ENCODE assay signal across 14 cellular contexts in the genomic region with DNA sequence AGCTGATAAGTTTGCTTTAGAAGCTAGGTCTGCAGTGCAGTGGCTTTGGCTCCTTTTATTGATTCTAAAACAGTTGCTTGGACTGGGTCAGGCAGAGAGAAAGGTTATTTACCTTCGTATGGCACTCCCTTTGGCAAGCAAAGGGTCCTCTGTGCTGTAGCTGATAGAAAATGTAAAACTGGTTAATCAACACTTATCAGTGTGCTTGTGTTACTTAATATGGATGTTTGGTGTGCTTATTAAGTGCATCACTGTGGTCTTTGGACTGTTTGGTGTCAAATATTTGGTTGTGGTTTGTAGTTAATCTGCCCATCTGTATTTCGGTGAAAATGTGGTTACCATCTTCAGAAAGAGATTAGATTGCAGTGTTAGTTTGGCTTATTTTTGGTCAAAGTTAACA. TPM values are rescaled to one million over a fixed set of nuclear protein-coding genes. Genes with fewer than 3 reads are reported as not detected.
DNase-seq lines count a peak whose midpoint lies in the region; ATAC-seq, FAIRE-seq and TF ChIP-seq lines count a peak whose summit lies in the region.
"Had no signal": no experiment of that assay in that cellular context is flagged by ENCODE, and none has a peak within 500 bp of the region (broad histone marks: within the 10 kb centered on the region; RNA-seq: fewer than 3 reads in every experiment).

No MANE protein-coding gene starts in this region.

- no peaks in the 10 kb centered on the region for H3K9me3 ChIP-seq in keratinocyte (ENCODE audit: control insufficient read depth, low read depth, low read length)
- H3K9me3 ChIP-seq: HAP-1 had no signal

- H3K27me3 Mint-ChIP-seq in GM23338 (ENCODE audit: insufficient read depth, low read depth, poor library complexity): no peaks in the 10 kb centered on the region
- no peaks in the 10 kb centered on the region for H3K27me3 Mint-ChIP-seq in naive thymus-derived CD8-positive, alpha-beta T cell

- peak; percentile 56 for FAIRE-seq in keratinocyte (lab: Jason Lieb, UNC)

- no peak overlapping the region for H3K27ac Mint-ChIP-seq in GM23338
- peak overlapping the region in 2 of 10 donors; percentile 29 to 53 for H3K27ac Mint-ChIP-seq in naive thymus-derived CD8-positive, alpha-beta T cell
- H3K27ac Mint-ChIP-seq in stimulated activated effector memory CD8-positive, alpha-beta T cell treated with anti-CD3 and anti-CD28 coated beads, Interleukin-12 subunit alpha, Interleukin-12 subunit beta, amount 100 ng/mL, for 72 hours: no peak overlapping the region
- H3K27ac Mint-ChIP-seq: activated T-helper 2 cell treated with anti-CD3 and anti-CD28 coated beads, Interferon-gamma antibody, Interleukin-2, Interleukin-4, amounts not matched to agents 10 μg/mL and 5 μg/mL and 100 μg/mL, durations not matched to agents 14 hours and 24 hours and 36 hours; immature natural killer cell had no signal

- H3K79me2 ChIP-seq in GM23338 (replicated peaks; ENCODE audit: insufficient read depth) (peaks cover 93% of the 10 kb centered on the region), keratinocyte (ENCODE audit: control insufficient read depth, insufficient read depth, low read length) (peaks cover 37% of the 10 kb centered on the region)

- no peak overlapping the region for H3K4me3 ChIP-seq in GM23338
- H3K4me3 ChIP-seq in keratinocyte (ENCODE audit: control insufficient read depth in 2 of 3, extremely low read depth in 1 of 3, insufficient read depth in 2 of 3, low read depth in 1 of 3, low read length in 3 of 3): no peak overlapping the region
- H3K4me3 ChIP-seq: HAP-1 had no signal

- H3K36me3 Mint-ChIP-seq in GM23338 (ENCODE audit: low read depth): peaks cover 16% of the 10 kb centered on the region
- H3K36me3 Mint-ChIP-seq in naive thymus-derived CD8-positive, alpha-beta T cell: peaks cover 0 to 14% (median 14%) of the 10 kb centered on the region in 3 donors
- H3K36me3 Mint-ChIP-seq in stimulated activated effector memory CD8-positive, alpha-beta T cell treated with anti-CD3 and anti-CD28 coated beads, Interleukin-12 subunit alpha, Interleukin-12 subunit beta, amount 100 ng/mL, for 72 hours: no peaks in the 10 kb centered on the region
- H3K36me3 Mint-ChIP-seq: immature natural killer cell had no signal

- H3K27me3 ChIP-seq in GM23338 (ENCODE audit: insufficient read depth) (no peaks in the 10 kb centered on the region), keratinocyte (ENCODE audit: control insufficient read depth, extremely low read depth, insufficient read depth, low read length) (no peaks in the 10 kb centered on the region)

- H3K4me3 Mint-ChIP-seq in GM23338: no peak overlapping the region
- no peak overlapping the region for H3K4me3 Mint-ChIP-seq in naive thymus-derived CD8-positive, alpha-beta T cell
- no peak overlapping the region for H3K4me3 Mint-ChIP-seq in stimulated activated effector memory CD8-positive, alpha-beta T cell treated with anti-CD3 and anti-CD28 coated beads, Interleukin-12 subunit alpha, Interleukin-12 subunit beta, amount 100 ng/mL, for 72 hours
- H3K4me3 Mint-ChIP-seq: immature natural killer cell had no signal

- dilution Hi-C loops in keratinocyte (cut with MboI; ENCODE audit: extremely low pct_ligation_motif_present, low sequenced_read_pairs): no loop called here

- DNase-seq in GM23338 (ENCODE audit: low spot score) (no peak), keratinocyte (ENCODE audit: low read depth, low spot score) (no peak), SKM-1 (lab: John Stamatoyannopoulos, UW; ENCODE audit: unreplicated experiment) (no peak)
- no peak for DNase-seq in naive thymus-derived CD8-positive, alpha-beta T cell
- DNase-seq in stimulated activated effector memory CD8-positive, alpha-beta T cell treated with anti-CD3 and anti-CD28 coated beads, Interleukin-12 subunit alpha, Interleukin-12 subunit beta, amount 100 ng/mL, for 72 hours (ENCODE audit: low spot score in 2 of 2): no peak
- DNase-seq: DMS153, immature natural killer cell, NCI-H2029 treated with DMSO at 0.1 percent for 48 hours, T-helper 1 cell had no signal

- no peaks in the 10 kb centered on the region for H3F3A ChIP-seq in GM23338 (replicated peaks; ENCODE audit: low read depth)

- H3K9me3 Mint-ChIP-seq in GM23338: peaks cover 5% of the 10 kb centered on the region; the same call in 1 of the 3 replicates
- H3K9me3 Mint-ChIP-seq in naive thymus-derived CD8-positive, alpha-beta T cell: peaks cover 0 to 10% (median 4%) of the 10 kb centered on the region in 9 donors
- peaks cover 2% of the 10 kb centered on the region for H3K9me3 Mint-ChIP-seq in stimulated activated effector memory CD8-positive, alpha-beta T cell treated with anti-CD3 and anti-CD28 coated beads, Interleukin-12 subunit alpha, Interleukin-12 subunit beta, amount 100 ng/mL, for 72 hours

- TF ChIP-seq CTCF in GM23338 (conservative IDR thresholded peaks at IDR 0.05; ENCODE audit: low read depth in 2 of 2) (no peak), keratinocyte (optimal IDR thresholded peaks at IDR 0.05 in 1 of 3, IDR thresholded peaks at IDR 0.05 in 1 of 3, conservative IDR thresholded peaks at IDR 0.05 in 1 of 3; ENCODE audit: extremely low read depth in 1 of 3, insufficient read depth in 2 of 3, low read length in 3 of 3) (no peak)

- H2AFZ ChIP-seq in GM23338: no peak overlapping the region
- no peak overlapping the region for H2AFZ ChIP-seq in keratinocyte (ENCODE audit: control insufficient read depth, low read length)

- POLR2A ChIA-PET in naive thymus-derived CD8-positive, alpha-beta T cell (lab: Charles Lee): no interaction called here

- no peaks in the 10 kb centered on the region for H3K4me1 ChIP-seq in GM23338 (ENCODE audit: insufficient read depth)
- peaks cover 4% of the 10 kb centered on the region for H3K4me1 ChIP-seq in keratinocyte (ENCODE audit: control insufficient read depth, extremely low read depth, insufficient read depth, low read length)

- H3K36me3 ChIP-seq in GM23338 (ENCODE audit: insufficient read depth): no peaks in the 10 kb centered on the region
- no peaks in the 10 kb centered on the region for H3K36me3 ChIP-seq in keratinocyte (ENCODE audit: control insufficient read depth in 2 of 2, extremely low read depth in 1 of 2, insufficient read depth in 2 of 2, low read length in 2 of 2)
- H3K36me3 ChIP-seq: HAP-1 had no signal

- ATAC-seq in GM18519 (IDR thresholded peaks at IDR 0.05; ENCODE audit: low FRiP score, unreplicated experiment) (peak; percentile 38), GM23338 (no peak), HG03520 (IDR thresholded peaks at IDR 0.05; ENCODE audit: unreplicated experiment) (peak; percentile 46), esophagus mucosa (no peak)
- no peak for ATAC-seq in naive thymus-derived CD8-positive, alpha-beta T cell
- no peak for ATAC-seq in stimulated activated effector memory CD8-positive, alpha-beta T cell treated with anti-CD3 and anti-CD28 coated beads, Interleukin-12 subunit alpha, Interleukin-12 subunit beta, amount 100 ng/mL, for 72 hours

- H3K27ac ChIP-seq in GM23338 (ENCODE audit: low read depth) (peak overlapping the region; percentile 23; the same call in 1 of the 2 replicates), keratinocyte (ENCODE audit: control insufficient read depth, insufficient read depth, low read length) (no peak overlapping the region)

- peaks cover 3% of the 10 kb centered on the region; the same call in 1 of the 2 replicates for H4K20me1 ChIP-seq in GM23338 (replicated peaks; ENCODE audit: insufficient read depth)
- peaks cover 4% of the 10 kb centered on the region for H4K20me1 ChIP-seq in keratinocyte (ENCODE audit: control insufficient read depth, extremely low read depth, insufficient read depth, low read length)

- no peaks in the 10 kb centered on the region for H3K9me1 ChIP-seq in keratinocyte (ENCODE audit: control insufficient read depth, extremely low read depth, insufficient read depth, low read length)

- H3K9ac ChIP-seq in keratinocyte (ENCODE audit: control insufficient read depth, extremely low read depth, insufficient read depth, low read length): no peak overlapping the region

- no peak overlapping the region for H3K4me2 ChIP-seq in GM23338
- no peak overlapping the region for H3K4me2 ChIP-seq in keratinocyte (ENCODE audit: control insufficient read depth, extremely low read depth, insufficient read depth, low read depth, low read length)

- H3K9me2 ChIP-seq in GM23338 (ENCODE audit: insufficient read depth): peaks cover 4% of the 10 kb centered on the region; the same call in 1 of the 2 replicates

- peaks cover 5% of the 10 kb centered on the region; the same call in 2 of the 3 replicates for H3K4me1 Mint-ChIP-seq in GM23338
- H3K4me1 Mint-ChIP-seq in naive thymus-derived CD8-positive, alpha-beta T cell: peaks cover 4 to 46% (median 23%) of the 10 kb centered on the region in 4 donors
- H3K4me1 Mint-ChIP-seq in stimulated activated effector memory CD8-positive, alpha-beta T cell treated with anti-CD3 and anti-CD28 coated beads, Interleukin-12 subunit alpha, Interleukin-12 subunit beta, amount 100 ng/mL, for 72 hours: no peaks in the 10 kb centered on the region

TF ChIP-seq in GM23338, 12 proteins besides CTCF, POLR2A, EP300 and RAD21 (continues in another document):
- no peak for TF ChIP-seq ZNF331 (CRISPR knock-in tag; IDR thresholded peaks at IDR 0.05; ENCODE audit: low read depth)
- no peak for TF ChIP-seq POLR2AphosphoS5 (IDR thresholded peaks at IDR 0.05; ENCODE audit: low read depth)
- no peak for TF ChIP-seq CREB1 (CRISPR knock-in tag; IDR thresholded peaks at IDR 0.05; ENCODE audit: low read depth)
- TF ChIP-seq, protein P1, sequence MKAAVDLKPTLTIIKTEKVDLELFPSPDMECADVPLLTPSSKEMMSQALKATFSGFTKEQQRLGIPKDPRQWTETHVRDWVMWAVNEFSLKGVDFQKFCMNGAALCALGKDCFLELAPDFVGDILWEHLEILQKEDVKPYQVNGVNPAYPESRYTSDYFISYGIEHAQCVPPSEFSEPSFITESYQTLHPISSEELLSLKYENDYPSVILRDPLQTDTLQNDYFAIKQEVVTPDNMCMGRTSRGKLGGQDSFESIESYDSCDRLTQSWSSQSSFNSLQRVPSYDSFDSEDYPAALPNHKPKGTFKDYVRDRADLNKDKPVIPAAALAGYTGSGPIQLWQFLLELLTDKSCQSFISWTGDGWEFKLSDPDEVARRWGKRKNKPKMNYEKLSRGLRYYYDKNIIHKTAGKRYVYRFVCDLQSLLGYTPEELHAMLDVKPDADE (IDR thresholded peaks at IDR 0.05): no peak

RNA-seq across cellular contexts. Expression of a gene that starts 16.0 kb away (rescaled TPM):
- total RNA-seq in GM23338 (2014; rRNA removed; shearing (Covaris generic)): 45.8 and 169 TPM in 2 replicates
- polyA plus RNA-seq in GM23338 (2016; fragmentation: Nextera tagmentation; extraction: Ambion mirVana) (86.9 and 94.2 TPM in 2 replicates), keratinocyte (49.6 to 63.2 TPM (median 52.9 TPM) in 3 replicates)
- 81.1 TPM for polyA plus RNA-seq in keratinocyte (2011; ENCODE audit: low read depth)
- 64.3 and 137 TPM in 2 replicates for polyA plus RNA-seq in keratinocyte (2011; cell fraction: cytosol; rRNA removed)
- 38.3 and 46.7 TPM in 2 replicates for polyA plus RNA-seq in keratinocyte (2011; cell fraction: nucleus; rRNA removed)
- polyA plus RNA-seq in keratinocyte (2012; ENCODE audit: low replicate concordance): 33.6 and 64.1 TPM in 2 replicates
- 10.0 to 34.2 TPM (median 22.8 TPM) in 3 replicates for polyA minus RNA-seq in keratinocyte
- polyA minus RNA-seq in keratinocyte (2011; cell fraction: cytosol; rRNA and poly(A)+ RNA removed): 48.9 TPM
- 20.2 and 32.4 TPM in 2 replicates for polyA minus RNA-seq in keratinocyte (2011; cell fraction: nucleus; rRNA and poly(A)+ RNA removed)
- 10 to 100 TPM; 14.0 to 14.5 TPM for total RNA-seq in naive thymus-derived CD8-positive, alpha-beta T cell
- 10 to 100 TPM; 12.5 to 19.6 (median 12.7) TPM for polyA plus RNA-seq in naive thymus-derived CD8-positive, alpha-beta T cell
- 33.9 TPM for total RNA-seq in esophagus mucosa

Comparison
In these comparisons a context has a peak if more than half of its experiments do, and no peak if none do; other contexts are left out.
1. ATAC-seq: peak in GM18519 (single experiment) and HG03520 (single experiment); none in GM23338 (single experiment), naive thymus-derived CD8-positive, alpha-beta T cell (0 of 2), esophagus mucosa (single experiment) and stimulated activated effector memory CD8-positive, alpha-beta T cell treated with anti-CD3 and anti-CD28 coated beads, Interleukin-12 subunit alpha, Interleukin-12 subunit beta, amount 100 ng/mL, for 72 hours (single experiment).